In genomic region chr2:42810971-42811865, GRCh38 we compare ENCODE assay signal across 1 cellular context.
A peak's percentile ranks its signal among the peaks of the same experiment; 100 is the strongest.
TF ChIP-seq lines count a peak whose summit lies in the region.

No MANE protein-coding gene starts in this region.

TF ChIP-seq in HepG2, 621 proteins besides CTCF, POLR2A, EP300 and RAD21 (continued from another document and continues in another):
- TF ChIP-seq ZNF318 (CRISPR knock-in tag; IDR thresholded peaks at IDR 0.05) (no peak), MTA1 (CRISPR knock-in tag; IDR thresholded peaks at IDR 0.05; ENCODE audit: borderline replicate concordance) (peak; percentile 19), ZBTB8A (CRISPR knock-in tag; IDR thresholded peaks at IDR 0.05; ENCODE audit: borderline replicate concordance, low read depth) (no peak), FOSL1 (CRISPR knock-in tag; IDR thresholded peaks at IDR 0.05; ENCODE audit: borderline replicate concordance) (no peak), SIX1 (CRISPR knock-in tag; IDR thresholded peaks at IDR 0.05; ENCODE audit: borderline replicate concordance) (no peak; the same call in 1 of the 2 replicates), MZF1 (CRISPR knock-in tag; IDR thresholded peaks at IDR 0.05; ENCODE audit: borderline replicate concordance) (no peak; the same call in 1 of the 2 replicates), NFIC (IDR thresholded peaks at IDR 0.05; ENCODE audit: low read length) (no peak), CEBPB (IDR thresholded peaks at IDR 0.05; ENCODE audit: borderline replicate concordance, low read depth, low read length) (no peak), KDM5A (IDR thresholded peaks at IDR 0.05; ENCODE audit: borderline replicate concordance, low read length) (no peak), SALL1 (CRISPR knock-in tag; IDR thresholded peaks at IDR 0.05) (no peak; the same call in 1 of the 2 replicates), ZNF576 (CRISPR knock-in tag; IDR thresholded peaks at IDR 0.05) (no peak), ZNF598 (CRISPR knock-in tag; IDR thresholded peaks at IDR 0.05; ENCODE audit: borderline replicate concordance) (no peak), IKZF5 (CRISPR knock-in tag; IDR thresholded peaks at IDR 0.05) (no peak), ZNF20 (CRISPR knock-in tag; IDR thresholded peaks at IDR 0.05) (no peak), HHEX (CRISPR knock-in tag; IDR thresholded peaks at IDR 0.05) (no peak), SMC3 (IDR thresholded peaks at IDR 0.05; ENCODE audit: low read length) (no peak), MLLT10 (CRISPR knock-in tag; IDR thresholded peaks at IDR 0.05) (no peak), TP53 (CRISPR knock-in tag; conservative IDR thresholded peaks at IDR 0.05) (no peak), YY1 (IDR thresholded peaks at IDR 0.05; ENCODE audit: insufficient read depth, insufficient replicate concordance, low read depth, low read length) (no peak), ZNF296 (CRISPR knock-in tag; conservative IDR thresholded peaks at IDR 0.05) (no peak; the same call in 1 of the 2 replicates)
- TF ChIP-seq, protein P1, sequence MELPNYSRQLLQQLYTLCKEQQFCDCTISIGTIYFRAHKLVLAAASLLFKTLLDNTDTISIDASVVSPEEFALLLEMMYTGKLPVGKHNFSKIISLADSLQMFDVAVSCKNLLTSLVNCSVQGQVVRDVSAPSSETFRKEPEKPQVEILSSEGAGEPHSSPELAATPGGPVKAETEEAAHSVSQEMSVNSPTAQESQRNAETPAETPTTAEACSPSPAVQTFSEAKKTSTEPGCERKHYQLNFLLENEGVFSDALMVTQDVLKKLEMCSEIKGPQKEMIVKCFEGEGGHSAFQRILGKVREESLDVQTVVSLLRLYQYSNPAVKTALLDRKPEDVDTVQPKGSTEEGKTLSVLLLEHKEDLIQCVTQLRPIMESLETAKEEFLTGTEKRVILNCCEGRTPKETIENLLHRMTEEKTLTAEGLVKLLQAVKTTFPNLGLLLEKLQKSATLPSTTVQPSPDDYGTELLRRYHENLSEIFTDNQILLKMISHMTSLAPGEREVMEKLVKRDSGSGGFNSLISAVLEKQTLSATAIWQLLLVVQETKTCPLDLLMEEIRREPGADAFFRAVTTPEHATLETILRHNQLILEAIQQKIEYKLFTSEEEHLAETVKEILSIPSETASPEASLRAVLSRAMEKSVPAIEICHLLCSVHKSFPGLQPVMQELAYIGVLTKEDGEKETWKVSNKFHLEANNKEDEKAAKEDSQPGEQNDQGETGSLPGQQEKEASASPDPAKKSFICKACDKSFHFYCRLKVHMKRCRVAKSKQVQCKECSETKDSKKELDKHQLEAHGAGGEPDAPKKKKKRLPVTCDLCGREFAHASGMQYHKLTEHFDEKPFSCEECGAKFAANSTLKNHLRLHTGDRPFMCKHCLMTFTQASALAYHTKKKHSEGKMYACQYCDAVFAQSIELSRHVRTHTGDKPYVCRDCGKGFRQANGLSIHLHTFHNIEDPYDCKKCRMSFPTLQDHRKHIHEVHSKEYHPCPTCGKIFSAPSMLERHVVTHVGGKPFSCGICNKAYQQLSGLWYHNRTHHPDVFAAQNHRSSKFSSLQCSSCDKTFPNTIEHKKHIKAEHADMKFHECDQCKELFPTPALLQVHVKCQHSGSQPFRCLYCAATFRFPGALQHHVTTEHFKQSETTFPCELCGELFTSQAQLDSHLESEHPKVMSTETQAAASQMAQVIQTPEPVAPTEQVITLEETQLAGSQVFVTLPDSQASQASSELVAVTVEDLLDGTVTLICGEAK (IDR thresholded peaks at IDR 0.05) = no peak
- TF ChIP-seq, protein P1 (CRISPR knock-in tag; IDR thresholded peaks at IDR 0.05) = peak; percentile 34
- TF ChIP-seq, protein P2, sequence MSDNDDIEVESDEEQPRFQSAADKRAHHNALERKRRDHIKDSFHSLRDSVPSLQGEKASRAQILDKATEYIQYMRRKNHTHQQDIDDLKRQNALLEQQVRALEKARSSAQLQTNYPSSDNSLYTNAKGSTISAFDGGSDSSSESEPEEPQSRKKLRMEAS (IDR thresholded peaks at IDR 0.05) = no peak
- TF ChIP-seq, protein P3, sequence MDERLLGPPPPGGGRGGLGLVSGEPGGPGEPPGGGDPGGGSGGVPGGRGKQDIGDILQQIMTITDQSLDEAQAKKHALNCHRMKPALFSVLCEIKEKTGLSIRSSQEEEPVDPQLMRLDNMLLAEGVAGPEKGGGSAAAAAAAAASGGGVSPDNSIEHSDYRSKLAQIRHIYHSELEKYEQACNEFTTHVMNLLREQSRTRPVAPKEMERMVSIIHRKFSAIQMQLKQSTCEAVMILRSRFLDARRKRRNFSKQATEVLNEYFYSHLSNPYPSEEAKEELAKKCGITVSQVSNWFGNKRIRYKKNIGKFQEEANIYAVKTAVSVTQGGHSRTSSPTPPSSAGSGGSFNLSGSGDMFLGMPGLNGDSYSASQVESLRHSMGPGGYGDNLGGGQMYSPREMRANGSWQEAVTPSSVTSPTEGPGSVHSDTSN (CRISPR knock-in tag; IDR thresholded peaks at IDR 0.05) = no peak
- TF ChIP-seq, protein P4, sequence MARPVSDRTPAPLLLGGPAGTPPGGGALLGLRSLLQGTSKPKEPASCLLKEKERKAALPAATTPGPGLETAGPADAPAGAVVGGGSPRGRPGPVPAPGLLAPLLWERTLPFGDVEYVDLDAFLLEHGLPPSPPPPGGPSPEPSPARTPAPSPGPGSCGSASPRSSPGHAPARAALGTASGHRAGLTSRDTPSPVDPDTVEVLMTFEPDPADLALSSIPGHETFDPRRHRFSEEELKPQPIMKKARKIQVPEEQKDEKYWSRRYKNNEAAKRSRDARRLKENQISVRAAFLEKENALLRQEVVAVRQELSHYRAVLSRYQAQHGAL (CRISPR knock-in tag; IDR thresholded peaks at IDR 0.05; ENCODE audit: not compliant biosample characterization) = peak; percentile 78
- TF ChIP-seq, protein P5, sequence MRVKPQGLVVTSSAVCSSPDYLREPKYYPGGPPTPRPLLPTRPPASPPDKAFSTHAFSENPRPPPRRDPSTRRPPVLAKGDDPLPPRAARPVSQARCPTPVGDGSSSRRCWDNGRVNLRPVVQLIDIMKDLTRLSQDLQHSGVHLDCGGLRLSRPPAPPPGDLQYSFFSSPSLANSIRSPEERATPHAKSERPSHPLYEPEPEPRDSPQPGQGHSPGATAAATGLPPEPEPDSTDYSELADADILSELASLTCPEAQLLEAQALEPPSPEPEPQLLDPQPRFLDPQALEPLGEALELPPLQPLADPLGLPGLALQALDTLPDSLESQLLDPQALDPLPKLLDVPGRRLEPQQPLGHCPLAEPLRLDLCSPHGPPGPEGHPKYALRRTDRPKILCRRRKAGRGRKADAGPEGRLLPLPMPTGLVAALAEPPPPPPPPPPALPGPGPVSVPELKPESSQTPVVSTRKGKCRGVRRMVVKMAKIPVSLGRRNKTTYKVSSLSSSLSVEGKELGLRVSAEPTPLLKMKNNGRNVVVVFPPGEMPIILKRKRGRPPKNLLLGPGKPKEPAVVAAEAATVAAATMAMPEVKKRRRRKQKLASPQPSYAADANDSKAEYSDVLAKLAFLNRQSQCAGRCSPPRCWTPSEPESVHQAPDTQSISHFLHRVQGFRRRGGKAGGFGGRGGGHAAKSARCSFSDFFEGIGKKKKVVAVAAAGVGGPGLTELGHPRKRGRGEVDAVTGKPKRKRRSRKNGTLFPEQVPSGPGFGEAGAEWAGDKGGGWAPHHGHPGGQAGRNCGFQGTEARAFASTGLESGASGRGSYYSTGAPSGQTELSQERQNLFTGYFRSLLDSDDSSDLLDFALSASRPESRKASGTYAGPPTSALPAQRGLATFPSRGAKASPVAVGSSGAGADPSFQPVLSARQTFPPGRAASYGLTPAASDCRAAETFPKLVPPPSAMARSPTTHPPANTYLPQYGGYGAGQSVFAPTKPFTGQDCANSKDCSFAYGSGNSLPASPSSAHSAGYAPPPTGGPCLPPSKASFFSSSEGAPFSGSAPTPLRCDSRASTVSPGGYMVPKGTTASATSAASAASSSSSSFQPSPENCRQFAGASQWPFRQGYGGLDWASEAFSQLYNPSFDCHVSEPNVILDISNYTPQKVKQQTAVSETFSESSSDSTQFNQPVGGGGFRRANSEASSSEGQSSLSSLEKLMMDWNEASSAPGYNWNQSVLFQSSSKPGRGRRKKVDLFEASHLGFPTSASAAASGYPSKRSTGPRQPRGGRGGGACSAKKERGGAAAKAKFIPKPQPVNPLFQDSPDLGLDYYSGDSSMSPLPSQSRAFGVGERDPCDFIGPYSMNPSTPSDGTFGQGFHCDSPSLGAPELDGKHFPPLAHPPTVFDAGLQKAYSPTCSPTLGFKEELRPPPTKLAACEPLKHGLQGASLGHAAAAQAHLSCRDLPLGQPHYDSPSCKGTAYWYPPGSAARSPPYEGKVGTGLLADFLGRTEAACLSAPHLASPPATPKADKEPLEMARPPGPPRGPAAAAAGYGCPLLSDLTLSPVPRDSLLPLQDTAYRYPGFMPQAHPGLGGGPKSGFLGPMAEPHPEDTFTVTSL (CRISPR knock-in tag; IDR thresholded peaks at IDR 0.05; ENCODE audit: borderline replicate concordance) = 0 out of 2 replicates have a peak, but pooled peaks have one; percentile 10
